Comparison of ENCODE assay signal across 11 cellular contexts in genomic region chr12:93060071-93060665, GRCh38.
DNase-seq lines count a peak whose midpoint lies in the region; ATAC-seq and TF ChIP-seq lines count a peak whose summit lies in the region.
"Had no signal": no experiment of that assay in that cellular context is flagged by ENCODE, and none has a peak within 500 bp of the region (broad histone marks: within the 10 kb centered on the region; RNA-seq: fewer than 3 reads in every experiment).

No MANE protein-coding gene starts in this region.

- H3K36me3 Mint-ChIP-seq in T-helper 17 cell (ENCODE audit: low read depth): peaks cover 6% of the 10 kb centered on the region

- 62 to 67% methylated on average over 3 of the region's 3 CpGs for WGBS in upper lobe of left lung, 2 donors

- no peak overlapping the region for H3K27ac Mint-ChIP-seq in T-helper 17 cell

- TF ChIP-seq POLR2A in upper lobe of left lung (IDR thresholded peaks at IDR 0.05): no peak

- H3K27me3 ChIP-seq in upper lobe of left lung: no peaks in the 10 kb centered on the region

- H3K4me1 Mint-ChIP-seq in T-helper 17 cell: no peaks in the 10 kb centered on the region

- no peak overlapping the region for H3K27ac ChIP-seq in upper lobe of left lung
- H3K27ac ChIP-seq: neutrophil had no signal

- peaks cover 62% of the 10 kb centered on the region for H3K27me3 Mint-ChIP-seq in T-helper 17 cell

- DNase-seq in GM10266 (ENCODE audit: extremely low spot score) (peak; percentile 59), T-helper 17 cell (no peak), NCI-H2081 (lab: John Stamatoyannopoulos, UW) (no peak), T-helper 2 cell (no peak), upper lobe of left lung (no peak), NCI-H446 (lab: John Stamatoyannopoulos, UW) (no peak)
- DNase-seq: activated naive CD4-positive, alpha-beta T cell; SHP77 treated with DMSO at 0.1 percent for 48 hours had no signal

- ATAC-seq in GM19395 (IDR thresholded peaks at IDR 0.05; ENCODE audit: unreplicated experiment) (peak; percentile 99), HG03060 (IDR thresholded peaks at IDR 0.05; ENCODE audit: low read depth, unreplicated experiment) (peak; percentile 98), T-helper 17 cell (peak; percentile 49), upper lobe of left lung (ENCODE audit: low FRiP score in 2 of 2) (no peak)

- H3K4me1 ChIP-seq in upper lobe of left lung: peaks cover 0 to 4% (median 2%) of the 10 kb centered on the region in 4 donors

- H3K9me3 ChIP-seq in T-helper 17 cell (ENCODE audit: control insufficient read depth, low read length, poor library complexity, severe bottlenecking) (no peaks in the 10 kb centered on the region), upper lobe of left lung (no peaks in the 10 kb centered on the region)
- H3K9me3 ChIP-seq: neutrophil had no signal

- no peak overlapping the region for H3K4me3 Mint-ChIP-seq in T-helper 17 cell

- no peak for TF ChIP-seq EP300 in upper lobe of left lung (IDR thresholded peaks at IDR 0.05)

- no peak overlapping the region for H3K4me3 ChIP-seq in upper lobe of left lung

- no peaks in the 10 kb centered on the region for H3K36me3 ChIP-seq in upper lobe of left lung
- H3K36me3 ChIP-seq: neutrophil had no signal

- no peak for TF ChIP-seq CTCF in GM10266 (IDR thresholded peaks at IDR 0.05; ENCODE audit: control insufficient read depth, insufficient read depth, low read depth, missing control alignments)
- TF ChIP-seq CTCF in upper lobe of left lung (IDR thresholded peaks at IDR 0.05): no peak

Comparison
In these comparisons a context has a peak if more than half of its experiments do, and no peak if none do; other contexts are left out.
1. ATAC-seq: peak in GM19395 (single experiment), HG03060 (single experiment) and T-helper 17 cell (single experiment); none in upper lobe of left lung (0 of 2).